Comparison of ENCODE assay signal across 12 cellular contexts in the genomic region with DNA sequence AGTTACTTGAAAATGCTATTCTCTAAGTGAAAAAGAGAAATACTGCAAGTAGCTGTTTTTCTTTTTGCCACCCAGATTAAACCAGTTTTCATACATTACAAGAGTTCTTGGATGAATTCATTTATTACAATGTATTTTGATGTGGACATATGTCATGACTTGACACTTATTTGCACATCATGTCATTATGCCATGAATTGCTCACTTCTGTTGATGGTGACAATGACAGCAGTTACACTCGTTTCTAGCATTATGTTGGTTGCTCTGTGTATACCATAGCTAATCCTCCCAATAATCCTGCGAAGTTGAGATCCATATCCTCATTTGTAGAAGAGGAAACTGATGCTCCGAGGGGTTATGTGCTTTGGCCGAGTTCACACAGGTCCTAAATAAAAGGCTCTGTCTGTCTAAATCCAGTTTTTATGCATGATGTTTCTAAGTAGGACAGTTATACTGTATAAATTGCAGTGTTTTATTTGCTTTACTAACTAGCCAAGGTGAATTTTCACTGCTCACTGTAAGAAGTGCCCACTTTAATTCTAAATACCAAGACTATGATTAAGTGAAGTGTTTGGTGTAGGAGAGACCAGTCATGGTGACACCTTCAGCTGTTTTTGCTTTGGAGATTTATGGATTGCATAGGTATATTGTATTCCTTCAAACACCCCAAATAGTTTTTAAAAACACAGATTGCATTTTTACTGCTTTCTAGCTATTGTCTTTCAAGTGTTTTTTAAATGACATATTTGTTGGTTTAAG. TPM values are rescaled to one million over a fixed set of nuclear protein-coding genes. Genes with fewer than 3 reads are reported as not detected.
DNase-seq lines count a peak whose midpoint lies in the region; ATAC-seq and TF ChIP-seq lines count a peak whose summit lies in the region.
"Had no signal": no experiment of that assay in that cellular context is flagged by ENCODE, and none has a peak within 500 bp of the region (broad histone marks: within the 10 kb centered on the region; RNA-seq: fewer than 3 reads in every experiment).

No MANE protein-coding gene starts in this region.

- peaks cover 96 to 100% (median 100%) of the 10 kb centered on the region in 11 experiments for H4K20me1 ChIP-seq in BLaER1 treated with 17β-estradiol and CSF1 and Interleukin-3, amounts not matched to agents 10 nM and 100 nM
- peaks cover 40% of the 10 kb centered on the region for H4K20me1 ChIP-seq in GM23248 (ENCODE audit: insufficient read depth)

- no peak overlapping the region for H2AFZ ChIP-seq in GM23248

- in situ Hi-C loops in GM23248 (cut with MboI): no loop called here

- no peak overlapping the region for H3K9ac ChIP-seq in BLaER1 treated with 17β-estradiol and CSF1 and Interleukin-3, amounts not matched to agents 10 nM and 100 nM
- H3K9ac ChIP-seq in GM23248: no peak overlapping the region
- no peak overlapping the region for H3K9ac ChIP-seq in adipocyte (ENCODE audit: low read length)

- 75 to 85% methylated on average over 4 of the region's 4 CpGs for WGBS in GM23248 (ENCODE audit: low coverage in 1 of 2, low lambda C conversion rate in 2 of 2, missing lambda C conversion rate in 2 of 2), 2 experiments
- whole genome bisulfite sequencing in testis, 2 donors: 76 to 89% methylated on average over 4 of the region's 4 CpGs

- H3K9me2 ChIP-seq in GM23248 (ENCODE audit: insufficient read depth): no peaks in the 10 kb centered on the region

- DNase-seq in GM23248: no peak
- DNase-seq in adipocyte (ENCODE audit: low read depth): no peak
- no peak for DNase-seq in natural killer cell treated with Interleukin-12 subunit alpha and Interleukin-12 subunit beta and Interleukin-15 and Interleukin-18, amount 100 ng/mL, for 72 hours (ENCODE audit: low spot score)
- no peak for DNase-seq in tibial artery
- DNase-seq in KG1 (lab: John Stamatoyannopoulos, UW): no peak
- no peak for DNase-seq in testis
- DNase-seq: Calu3; hypothalamus; NCI-H187; stimulated activated naive CD4-positive, alpha-beta T cell treated with Interleukin-2 at 50 U/mL for 16 hours had no signal

- H3K36me3 ChIP-seq in BLaER1 treated with 17β-estradiol and CSF1 and Interleukin-3, amounts not matched to agents 10 nM and 100 nM: peaks cover 20 to 81% (median 42%) of the 10 kb centered on the region in 11 experiments; a peak in 21 of 22 replicates
- H3K36me3 ChIP-seq in GM23248 (ENCODE audit: low read depth) (no peaks in the 10 kb centered on the region), adipocyte (ENCODE audit: control insufficient read depth, insufficient read depth, low read length, severe bottlenecking) (peaks cover 18% of the 10 kb centered on the region), tibial artery (no peaks in the 10 kb centered on the region), testis (ENCODE audit: low read depth, missing control alignments) (no peaks in the 10 kb centered on the region)

- peaks cover 17% of the 10 kb centered on the region for H3K36me3 Mint-ChIP-seq in natural killer cell treated with Interleukin-12 subunit alpha and Interleukin-12 subunit beta and Interleukin-15 and Interleukin-18, amount 100 ng/mL, for 72 hours

- no peak for ATAC-seq in natural killer cell treated with Interleukin-12 subunit alpha and Interleukin-12 subunit beta and Interleukin-15 and Interleukin-18, amount 100 ng/mL, for 72 hours
- no peak for ATAC-seq in HG03025 (IDR thresholded peaks at IDR 0.05; ENCODE audit: low FRiP score, unreplicated experiment)

- peaks cover 68 to 72% of the 10 kb centered on the region in 2 donors for H3K4me1 Mint-ChIP-seq in natural killer cell treated with Interleukin-12 subunit alpha and Interleukin-12 subunit beta and Interleukin-15 and Interleukin-18, amount 100 ng/mL, for 72 hours (ENCODE audit: low read depth in 2 of 2)

- no peak for TF ChIP-seq CTCF in tibial artery (IDR thresholded peaks at IDR 0.05)
- no peak for TF ChIP-seq CTCF in testis (IDR thresholded peaks at IDR 0.05)

- H3K4me1 ChIP-seq in BLaER1 treated with 17β-estradiol and CSF1 and Interleukin-3, amounts not matched to agents 10 nM and 100 nM: peaks cover 57 to 97% (median 84%) of the 10 kb centered on the region in 10 experiments
- H3K4me1 ChIP-seq in GM23248 (ENCODE audit: insufficient read depth) (peaks cover 48% of the 10 kb centered on the region), adipocyte (ENCODE audit: control insufficient read depth, insufficient read depth, low read length) (peaks cover 52% of the 10 kb centered on the region), tibial artery (peaks cover 0 to 81% (median 53%) of the 10 kb centered on the region in 4 donors), testis (peaks cover 10% of the 10 kb centered on the region)

- peak overlapping the region; percentile 7 to 45 (median 32); a peak in 16 of 22 replicates for H3K4me2 ChIP-seq in BLaER1 treated with 17β-estradiol and CSF1 and Interleukin-3, amounts not matched to agents 10 nM and 100 nM
- H3K4me2 ChIP-seq in GM23248 (ENCODE audit: unreplicated experiment): peak overlapping the region; percentile 39

- H3K9me3 Mint-ChIP-seq in natural killer cell treated with Interleukin-12 subunit alpha and Interleukin-12 subunit beta and Interleukin-15 and Interleukin-18, amount 100 ng/mL, for 72 hours: no peaks in the 10 kb centered on the region

- intact Hi-C loops in tibial artery (cut with DNase I; ENCODE audit: low total_unique reads): no loop called here
- intact Hi-C loops in testis (cut with DNase I; ENCODE audit: low total_unique reads): no loop called here

- H3K27ac Mint-ChIP-seq in natural killer cell treated with Interleukin-12 subunit alpha and Interleukin-12 subunit beta and Interleukin-15 and Interleukin-18, amount 100 ng/mL, for 72 hours: peak overlapping the region; percentile 75 to 81

- H3K9me3 ChIP-seq in BLaER1 treated with 17β-estradiol and CSF1 and Interleukin-3, amounts not matched to agents 10 nM and 100 nM (replicated peaks in 1 of 11): no peaks in the 10 kb centered on the region
- no peaks in the 10 kb centered on the region for H3K9me3 ChIP-seq in GM23248 (ENCODE audit: low read depth)
- no peaks in the 10 kb centered on the region for H3K9me3 ChIP-seq in adipocyte (ENCODE audit: control insufficient read depth, low read length)
- no peaks in the 10 kb centered on the region for H3K9me3 ChIP-seq in tibial artery
- no peaks in the 10 kb centered on the region for H3K9me3 ChIP-seq in testis

- H3K79me2 ChIP-seq in GM23248 (ENCODE audit: insufficient read depth): peaks cover 100% of the 10 kb centered on the region

- no peaks in the 10 kb centered on the region for H3K27me3 ChIP-seq in BLaER1 treated with 17β-estradiol and CSF1 and Interleukin-3, amounts not matched to agents 10 nM and 100 nM
- H3K27me3 ChIP-seq in GM23248 (replicated peaks; ENCODE audit: insufficient read depth) (no peaks in the 10 kb centered on the region), adipocyte (replicated peaks; ENCODE audit: control insufficient read depth, insufficient read depth, low read length) (no peaks in the 10 kb centered on the region), tibial artery (no peaks in the 10 kb centered on the region), testis (no peaks in the 10 kb centered on the region)

- peaks cover 25% of the 10 kb centered on the region for H3F3A ChIP-seq in GM23248 (ENCODE audit: insufficient read depth)

- H3K4me3 Mint-ChIP-seq in natural killer cell treated with Interleukin-12 subunit alpha and Interleukin-12 subunit beta and Interleukin-15 and Interleukin-18, amount 100 ng/mL, for 72 hours: peak overlapping the region; percentile 59

- TF ChIP-seq POLR2A in testis (IDR thresholded peaks at IDR 0.05): no peak

- H3K27me3 Mint-ChIP-seq in natural killer cell treated with Interleukin-12 subunit alpha and Interleukin-12 subunit beta and Interleukin-15 and Interleukin-18, amount 100 ng/mL, for 72 hours: no peaks in the 10 kb centered on the region

- peak overlapping the region in 1 of 11 experiments; percentile 11; a peak in 2 of 22 replicates for H3K27ac ChIP-seq in BLaER1 treated with 17β-estradiol and CSF1 and Interleukin-3, amounts not matched to agents 10 nM and 100 nM
- H3K27ac ChIP-seq in GM23248 (peak overlapping the region; percentile 29; the same call in 1 of the 2 replicates), tibial artery (peak overlapping the region in 1 of 2 donors; percentile 30), testis (no peak overlapping the region)

- no peak overlapping the region for H3K4me3 ChIP-seq in BLaER1 treated with 17β-estradiol and CSF1 and Interleukin-3, amounts not matched to agents 10 nM and 100 nM
- H3K4me3 ChIP-seq in GM23248: peak overlapping the region; percentile 18; the same call in 1 of the 2 replicates
- H3K4me3 ChIP-seq in adipocyte (ENCODE audit: low read length): peak overlapping the region; percentile 22
- no peak overlapping the region for H3K4me3 ChIP-seq in tibial artery
- H3K4me3 ChIP-seq in testis: no peak overlapping the region

RNA-seq across cellular contexts. Expression of gene PRDM2, which starts 56.7 kb away (rescaled TPM):
- total RNA-seq in GM23248 (2014; rRNA removed; shearing (Covaris generic)): 9.7 and 11.0 TPM in 2 replicates
- polyA plus RNA-seq in GM23248 (2016; fragmentation: Nextera tagmentation; extraction: Ambion mirVana) (14.0 and 15.1 TPM in 2 replicates), testis (ENCODE audit: insufficient read depth, low read depth, low replicate concordance) (43.5 TPM)
- 10 to 100 TPM; 80.1 to 91.3 TPM for total RNA-seq in natural killer cell treated with Interleukin-12 subunit alpha and Interleukin-12 subunit beta and Interleukin-15 and Interleukin-18, amount 100 ng/mL, for 72 hours
- 10 to 100 TPM; 55.5 to 75.1 TPM for total RNA-seq in testis

Comparison
In these comparisons a context has a peak if more than half of its experiments do, and no peak if none do; other contexts are left out.
1. H3K4me3 ChIP-seq: peak in GM23248 (single experiment) and adipocyte (single experiment); none in BLaER1 treated with 17β-estradiol and CSF1 and Interleukin-3, amounts not matched to agents 10 nM and 100 nM (0 of 10), tibial artery (0 of 2) and testis (0 of 2).